8 cellular contexts compared by ENCODE assay signal in the genomic region with DNA sequence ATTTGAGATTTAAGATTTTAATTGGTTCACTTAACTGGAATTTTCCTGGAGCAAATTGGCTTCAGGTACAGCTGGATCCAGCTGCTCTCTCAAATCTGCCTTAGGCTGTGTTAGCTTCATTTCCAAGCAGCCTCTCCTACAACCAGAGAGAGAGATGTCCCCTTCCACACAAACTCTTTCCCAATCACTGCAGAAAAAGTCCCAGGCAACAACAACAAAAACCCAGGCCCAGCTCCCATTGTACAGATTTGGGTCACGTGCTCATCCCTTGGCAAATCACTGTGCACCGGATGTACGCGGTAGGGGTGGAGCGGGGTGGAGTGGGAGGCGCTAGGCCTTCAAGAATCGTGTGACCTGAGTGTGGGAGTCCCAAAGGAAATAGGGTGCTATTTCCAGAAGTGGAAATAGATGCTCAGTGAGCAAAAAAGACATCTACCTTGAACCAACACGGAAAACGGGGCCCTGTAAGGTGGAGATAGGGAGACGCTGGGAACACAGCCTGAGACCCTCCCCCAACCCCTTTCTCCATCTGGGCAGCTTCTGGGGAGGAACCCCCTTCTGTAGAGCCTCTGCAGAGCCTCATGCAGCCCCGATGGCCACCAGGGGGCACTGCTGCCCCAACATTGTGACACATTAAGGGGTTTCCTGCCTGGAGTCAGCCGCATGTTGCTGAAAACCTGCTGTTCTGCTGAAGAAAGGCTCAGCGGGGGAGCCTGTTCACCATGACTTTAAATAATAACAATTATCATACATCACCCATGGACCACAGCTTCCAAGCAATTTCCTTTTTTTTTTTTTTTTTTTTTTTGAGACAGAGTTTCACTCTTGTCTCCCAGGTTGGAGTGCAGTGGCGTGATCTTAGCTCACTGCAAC. TPM values are rescaled to one million over a fixed set of nuclear protein-coding genes. Genes with fewer than 3 reads are reported as not detected.
DNase-seq lines count a peak whose midpoint lies in the region; ATAC-seq and TF ChIP-seq lines count a peak whose summit lies in the region.

No MANE protein-coding gene starts in this region.

- ATAC-seq in HG03097 (IDR thresholded peaks at IDR 0.05; ENCODE audit: low FRiP score, unreplicated experiment) (peak; percentile 66), left colon (peak; percentile 95), GM19463 (IDR thresholded peaks at IDR 0.05; ENCODE audit: unreplicated experiment) (no peak)

- intact Hi-C loops in left colon (cut with DNase I, micrococcal nuclease) = loop anchor here in 1 of 2 donors (10.0 kb wide), 1 partner anchor 78 kb away; a partner anchor contains a TSS

- TF ChIP-seq CTCF in GM12874 (IDR thresholded peaks at IDR 0.05; ENCODE audit: insufficient read depth, low read depth, low read length) = peak; percentile 89

- DNase-seq in NCI-H526 treated with DMSO at 0.1 percent for 48 hours (lab: John Stamatoyannopoulos, UW) (peak; percentile 85), cerebellum (ENCODE audit: low spot score) (peak; percentile 85), left colon (peak; percentile 80 to 96)
- DNase-seq in activated CD4-positive, alpha-beta T cell treated with anti-CD3 and anti-CD28 coated beads for 48 hours = peak; percentile 96
- DNase-seq in stimulated activated CD4-positive, alpha-beta T cell treated with anti-CD3 and anti-CD28 coated beads, Interleukin-4, amount 100 ng/mL, for 4 hours = peak; percentile 83 to 91

RNA-seq across cellular contexts. Expression of a gene that starts 25.4 kb away (rescaled TPM):
- total RNA-seq in cerebellum (0.27 TPM), left colon (1 to 10 TPM in 1 of 2 donors, under 1 TPM in 1; 0.95 to 1.1 TPM)

RNA-seq across cellular contexts. Expression of a gene that starts 36.7 kb away (rescaled TPM):
- total RNA-seq in cerebellum = 7.5 TPM
- total RNA-seq in left colon = 1 to 10 TPM; 2.2 to 4.1 TPM

RNA-seq across cellular contexts. Expression of a gene that starts 48.7 kb away (rescaled TPM):
- total RNA-seq in cerebellum = 0.45 TPM
- 1,000 to 10,000 TPM; 4,169 to 4,218 TPM for total RNA-seq in left colon

Comparison
In these comparisons a context has a peak if more than half of its experiments do, and no peak if none do; other contexts are left out.
1. RNA of a gene that starts 48.7 kb away (total RNA-seq): 4,169 to 4,218 TPM in left colon; 0.45 TPM in cerebellum (single experiment); every median in the first group is over 1,000 times any median in the second.
2. Peak in every context shown above with its lines, with median percentiles within 50 percentile points of each other: DNase-seq.